27 cellular contexts compared by ENCODE assay signal in genomic region chr17:51595965-51596364, GRCh38.
"Had no signal": no experiment of that assay in that cellular context is flagged by ENCODE, and none has a peak within 500 bp of the region (broad histone marks: within the 10 kb centered on the region; RNA-seq: fewer than 3 reads in every experiment).

No MANE protein-coding gene starts in this region.

- H3K27ac ChIP-seq: colonic mucosa, esophagus squamous epithelium, gastrocnemius medialis, left lung, psoas muscle, skin epidermis, spleen, suprapubic skin, vagina had no signal

- H3K4me3 Mint-ChIP-seq: effector memory CD8-positive, alpha-beta T cell; mesothelial cell of epicardium; naive B cell; natural killer cell treated with Interleukin-12 subunit alpha and Interleukin-12 subunit beta and Interleukin-15 and Interleukin-18, amount 100 ng/mL, for 72 hours; stimulated activated naive CD8-positive, alpha-beta T cell treated with anti-CD3 and anti-CD28 coated beads, Interleukin-15, amount 100 ng/mL, for 72 hours had no signal

- H3K27me3 ChIP-seq: colonic mucosa, esophagus squamous epithelium, gastrocnemius medialis, left lung, suprapubic skin, vagina had no signal

- ATAC-seq: effector memory CD8-positive, alpha-beta T cell; gastrocnemius medialis; left lung; mucosa of descending colon; natural killer cell treated with Interleukin-12 subunit alpha and Interleukin-12 subunit beta and Interleukin-15 and Interleukin-18, amount 100 ng/mL, for 72 hours; psoas muscle; right cardiac atrium; stimulated activated naive CD8-positive, alpha-beta T cell treated with anti-CD3 and anti-CD28 coated beads, Interleukin-15, amount 100 ng/mL, for 72 hours had no signal

- H3K36me3 Mint-ChIP-seq: mesothelial cell of epicardium; naive B cell; natural killer cell treated with Interleukin-12 subunit alpha and Interleukin-12 subunit beta and Interleukin-15 and Interleukin-18, amount 100 ng/mL, for 72 hours had no signal

- DNase-seq: colonic mucosa; effector memory CD8-positive, alpha-beta T cell; erythroblast; esophagus squamous epithelium; gastrocnemius medialis; head of caudate nucleus; kidney; left lung; mesenchymal stem cell; mucosa of descending colon; naive B cell; nucleus accumbens; posterior cingulate gyrus; psoas muscle; right cardiac atrium; spleen; stimulated activated CD4-positive, alpha-beta T cell treated with anti-CD3 and anti-CD28 coated beads, Interleukin-15, amount 100 ng/mL, for 24 hours; stimulated activated CD4-positive, alpha-beta T cell treated with anti-CD3 and anti-CD28 coated beads, Interleukin-2, amount 100 ng/mL, for 48 hours; stimulated activated naive CD4-positive, alpha-beta T cell; stimulated activated naive CD8-positive, alpha-beta T cell treated with anti-CD3 and anti-CD28 coated beads, Interleukin-15, amount 100 ng/mL, for 72 hours; trophoblast cell had no signal

- H3K36me3 ChIP-seq: colonic mucosa, esophagus squamous epithelium, gastrocnemius medialis, left lung, spleen, suprapubic skin, vagina had no signal

- FAIRE-seq: endometrium, kidney had no signal

- H3K4me1 ChIP-seq: colonic mucosa, esophagus squamous epithelium, gastrocnemius medialis, left lung, psoas muscle, spleen, suprapubic skin, vagina had no signal

- H3K27ac Mint-ChIP-seq: effector memory CD8-positive, alpha-beta T cell; mesothelial cell of epicardium; naive B cell; natural killer cell treated with Interleukin-12 subunit alpha and Interleukin-12 subunit beta and Interleukin-15 and Interleukin-18, amount 100 ng/mL, for 72 hours; stimulated activated naive CD8-positive, alpha-beta T cell treated with anti-CD3 and anti-CD28 coated beads, Interleukin-15, amount 100 ng/mL, for 72 hours had no signal

- H3K4me1 Mint-ChIP-seq: naive B cell; stimulated activated naive CD8-positive, alpha-beta T cell treated with anti-CD3 and anti-CD28 coated beads, Interleukin-15, amount 100 ng/mL, for 72 hours had no signal

- H3K27me3 Mint-ChIP-seq: stimulated activated naive CD8-positive, alpha-beta T cell treated with anti-CD3 and anti-CD28 coated beads, Interleukin-15, amount 100 ng/mL, for 72 hours had no signal

- H3K9me3 ChIP-seq: colonic mucosa, esophagus squamous epithelium, gastrocnemius medialis, left lung, mucosa of descending colon, psoas muscle, spleen, suprapubic skin, vagina had no signal

- H3K4me3 ChIP-seq: colonic mucosa, esophagus squamous epithelium, gastrocnemius medialis, left lung, mucosa of descending colon, psoas muscle, skin epidermis, spleen, suprapubic skin, vagina had no signal

- H3K9me3 Mint-ChIP-seq: effector memory CD8-positive, alpha-beta T cell; mesothelial cell of epicardium; natural killer cell treated with Interleukin-12 subunit alpha and Interleukin-12 subunit beta and Interleukin-15 and Interleukin-18, amount 100 ng/mL, for 72 hours; stimulated activated naive CD8-positive, alpha-beta T cell treated with anti-CD3 and anti-CD28 coated beads, Interleukin-15, amount 100 ng/mL, for 72 hours had no signal
